8 cellular contexts compared by ENCODE assay signal in the genomic region with DNA sequence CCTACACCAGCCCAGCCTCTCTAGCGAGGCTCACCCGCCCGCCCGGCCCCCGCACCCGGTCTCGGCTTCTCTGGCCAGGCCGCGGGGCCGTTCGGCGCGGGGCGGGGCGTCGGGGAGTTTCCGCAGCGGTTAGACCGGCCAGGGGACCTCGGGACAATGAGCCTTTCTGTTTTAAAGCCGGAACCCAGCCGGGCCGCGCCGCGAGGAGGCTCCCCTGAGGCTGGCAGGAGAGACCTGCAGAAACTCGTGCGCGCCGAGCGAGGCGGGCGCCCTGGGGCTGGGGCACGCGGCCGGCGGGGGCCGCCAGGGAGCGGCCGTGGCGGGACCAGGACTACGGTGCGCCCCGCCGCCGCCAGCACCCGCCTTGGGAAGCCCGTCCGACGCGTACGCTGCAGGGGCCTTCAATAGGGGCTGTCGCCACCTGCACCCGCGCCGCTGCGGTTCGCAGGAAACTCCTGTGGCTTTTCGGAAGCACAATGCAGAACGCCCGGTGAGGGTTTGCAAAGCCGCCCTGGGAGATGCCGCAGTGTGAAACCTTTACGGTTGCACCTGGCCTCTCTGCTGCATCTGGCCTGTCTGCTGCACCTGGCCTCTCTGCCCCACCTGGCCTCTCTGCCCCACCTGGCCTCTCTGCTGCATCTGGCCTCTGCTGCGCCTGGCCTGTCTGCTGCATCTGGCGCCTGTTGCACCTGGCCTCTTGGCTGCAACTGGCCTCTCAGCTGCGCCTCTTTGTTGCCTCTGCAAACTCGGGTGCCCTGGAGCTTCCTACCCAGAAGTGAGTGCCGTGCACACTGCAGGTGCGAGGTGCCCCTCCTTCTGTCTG.
DNase-seq lines count a peak whose midpoint lies in the region; ATAC-seq and TF ChIP-seq lines count a peak whose summit lies in the region.

No MANE protein-coding gene starts in this region.

- no peak for TF ChIP-seq CTCF in CD8-positive, alpha-beta T cell (IDR thresholded peaks at IDR 0.05)
- TF ChIP-seq CTCF in cardiac muscle cell (IDR thresholded peaks at IDR 0.05; ENCODE audit: low read depth, low read length): no peak

- H3K27me3 ChIP-seq in CD8-positive, alpha-beta T cell (ENCODE audit: insufficient read depth, low read length): no peaks in the 10 kb centered on the region
- peaks cover 19% of the 10 kb centered on the region for H3K27me3 ChIP-seq in cardiac muscle cell

- H3K27me3 Mint-ChIP-seq in CD8-positive, alpha-beta T cell (ENCODE audit: low read depth): no peaks in the 10 kb centered on the region

- POLR2A ChIA-PET in CD8-positive, alpha-beta T cell (lab: Charles Lee): no interaction called here

- no peaks in the 10 kb centered on the region for H3K9me3 ChIP-seq in CD8-positive, alpha-beta T cell (ENCODE audit: low read length)
- no peaks in the 10 kb centered on the region for H3K9me3 ChIP-seq in cardiac muscle cell (ENCODE audit: low read depth)

- peak; percentile 51 for ATAC-seq in CD8-positive, alpha-beta T cell
- peak; percentile 82 for ATAC-seq in GM19467 (IDR thresholded peaks at IDR 0.05; ENCODE audit: unreplicated experiment)
- ATAC-seq in HG03571 (IDR thresholded peaks at IDR 0.05; ENCODE audit: unreplicated experiment): peak; percentile 76

- peaks cover 7% of the 10 kb centered on the region for H3K4me1 ChIP-seq in CD8-positive, alpha-beta T cell (ENCODE audit: insufficient read depth, low read length)
- H3K4me1 ChIP-seq in cardiac muscle cell (ENCODE audit: low read depth): no peaks in the 10 kb centered on the region

- no peaks in the 10 kb centered on the region for H3K9me3 Mint-ChIP-seq in CD8-positive, alpha-beta T cell

- intact Hi-C loops in CD8-positive, alpha-beta T cell (cut with DNase I, micrococcal nuclease): loop anchor here in 1 of 2 experiments (10.0 kb wide), 1 partner anchor 248 kb away; no protein-coding TSS in a partner anchor
- intact Hi-C loops in posterior cingulate gyrus (cut with DNase I): no loop called here

- CTCF ChIA-PET in CD8-positive, alpha-beta T cell (lab: Charles Lee): no interaction called here

- peak overlapping the region; percentile 20 for H3K4me3 ChIP-seq in CD8-positive, alpha-beta T cell (ENCODE audit: low read depth, low read length)
- H3K4me3 ChIP-seq in cardiac muscle cell: peak overlapping the region; percentile 30

- peak overlapping the region; percentile 80 for H3K27ac Mint-ChIP-seq in CD8-positive, alpha-beta T cell

- H3K27ac ChIP-seq in CD8-positive, alpha-beta T cell (ENCODE audit: low read depth, low read length): no peak overlapping the region
- no peak overlapping the region for H3K27ac ChIP-seq in cardiac muscle cell

- H3K36me3 ChIP-seq in CD8-positive, alpha-beta T cell (ENCODE audit: insufficient read depth, low read length): no peaks in the 10 kb centered on the region
- H3K36me3 ChIP-seq in cardiac muscle cell: no peaks in the 10 kb centered on the region

- peaks cover 13% of the 10 kb centered on the region for H3K4me1 Mint-ChIP-seq in CD8-positive, alpha-beta T cell (ENCODE audit: low read depth)

- H3K36me3 Mint-ChIP-seq in CD8-positive, alpha-beta T cell: no peaks in the 10 kb centered on the region

- peak; percentile 7 to 73 (median 40) for DNase-seq in CD8-positive, alpha-beta T cell
- DNase-seq in RPMI7951 (ENCODE audit: low read depth) (peak; percentile 54), cardiac muscle cell (ENCODE audit: low read depth in 1 of 2, low spot score in 1 of 2) (peak; percentile 30 to 67), posterior cingulate gyrus (peak in 8 of 10 donors; percentile 25 to 90 (median 46)), GDM1 (lab: John Stamatoyannopoulos, UW) (no peak)
- DNase-seq in activated naive CD4-positive, alpha-beta T cell treated with Interleukin-2 at 50 U/mL for 16 hours: peak; percentile 46

- peak overlapping the region; percentile 88 for H3K4me3 Mint-ChIP-seq in CD8-positive, alpha-beta T cell
